1 cellular context compared by ENCODE assay signal in genomic region chr17:42535400-42536047, GRCh38.
TF ChIP-seq lines count a peak whose summit lies in the region.

No MANE protein-coding gene starts in this region.

TF ChIP-seq in K562, 482 proteins besides CTCF, POLR2A, EP300 and RAD21 (continued from another document and continues in another):
- TF ChIP-seq ZNF449 (CRISPR knock-in tag; IDR thresholded peaks at IDR 0.05) (peak; percentile 96), NFATC3 (IDR thresholded peaks at IDR 0.05) (0 out of 2 replicates have a peak, but pooled peaks have one; percentile 43), ZNF175 (CRISPR knock-in tag; IDR thresholded peaks at IDR 0.05; ENCODE audit: low read depth) (peak; percentile 99), FOXP4 (CRISPR knock-in tag; IDR thresholded peaks at IDR 0.05; ENCODE audit: borderline replicate concordance) (no peak), ARID1B (IDR thresholded peaks at IDR 0.05) (no peak), MAX (CRISPR knock-in tag; IDR thresholded peaks at IDR 0.05) (no peak), RREB1 (CRISPR knock-in tag; IDR thresholded peaks at IDR 0.05) (peak; percentile 97), EZH2 (IDR thresholded peaks at IDR 0.05; ENCODE audit: borderline replicate concordance, low read depth, low read length) (no peak), ZNF707 (CRISPR knock-in tag; conservative IDR thresholded peaks at IDR 0.05) (peak; percentile 76), ATF3 (IDR thresholded peaks at IDR 0.05) (no peak), ATF3 (CRISPR knock-in tag; conservative IDR thresholded peaks at IDR 0.05) (peak; percentile 75; the same call in 1 of the 2 replicates), ZNF253 (CRISPR knock-in tag; conservative IDR thresholded peaks at IDR 0.05) (no peak), NFIX (CRISPR knock-in tag; IDR thresholded peaks at IDR 0.05; ENCODE audit: low read depth) (no peak), ZNF511 (CRISPR knock-in tag; IDR thresholded peaks at IDR 0.05) (no peak), ATF7 (IDR thresholded peaks at IDR 0.05) (no peak), KLF6 (CRISPR knock-in tag; IDR thresholded peaks at IDR 0.05; ENCODE audit: borderline replicate concordance) (peak; percentile 98), ZNF324 (CRISPR knock-in tag; IDR thresholded peaks at IDR 0.05) (peak; percentile 77), NRF1 (conservative IDR thresholded peaks at IDR 0.05 in 1 of 2, IDR thresholded peaks at IDR 0.05 in 1 of 2) (no peak), ZNF444 (CRISPR knock-in tag; IDR thresholded peaks at IDR 0.05) (no peak), CHD2 (IDR thresholded peaks at IDR 0.05; ENCODE audit: low read depth, low read length) (no peak), ZNF584 (CRISPR knock-in tag; IDR thresholded peaks at IDR 0.05; ENCODE audit: low read depth) (peak; percentile 98), RFX5 (IDR thresholded peaks at IDR 0.05; ENCODE audit: low read depth, low read length) (no peak), KLF1 (tag; IDR thresholded peaks at IDR 0.05) (peak; percentile 35; the same call in 1 of the 2 replicates), ZNF639 (CRISPR knock-in tag; conservative IDR thresholded peaks at IDR 0.05 in 1 of 2, IDR thresholded peaks at IDR 0.05 in 1 of 2) (peak in 1 of 2 experiments; percentile 96; a peak in 2 of 4 replicates), TGIF2 (CRISPR knock-in tag; IDR thresholded peaks at IDR 0.05) (no peak), MCM7 (IDR thresholded peaks at IDR 0.05) (no peak), FUS (optimal IDR thresholded peaks at IDR 0.05; ENCODE audit: low read depth, low read length) (no peak), ZNF212 (CRISPR knock-in tag; IDR thresholded peaks at IDR 0.05) (peak; percentile 89; the same call in 1 of the 2 replicates), BRD4 (IDR thresholded peaks at IDR 0.05) (no peak; the same call in 1 of the 2 replicates), ZNF77 (CRISPR knock-in tag; IDR thresholded peaks at IDR 0.05) (0 out of 2 replicates have a peak, but pooled peaks have one; percentile 29), CREB1 (IDR thresholded peaks at IDR 0.05) (no peak), CREB1 (CRISPR knock-in tag; IDR thresholded peaks at IDR 0.05) (no peak), LCOR (CRISPR knock-in tag; IDR thresholded peaks at IDR 0.05) (0 out of 2 replicates have a peak, but pooled peaks have one; percentile 24), MXI1 (IDR thresholded peaks at IDR 0.05; ENCODE audit: low read depth, low read length) (no peak), ELF4 (CRISPR knock-in tag; IDR thresholded peaks at IDR 0.05) (peak; percentile 91), RUNX1 (IDR thresholded peaks at IDR 0.05; ENCODE audit: low read depth) (no peak), GTF3C2 (IDR thresholded peaks at IDR 0.05; ENCODE audit: borderline replicate concordance, extremely low read depth, insufficient read length) (no peak), NR2C2 (CRISPR knock-in tag; IDR thresholded peaks at IDR 0.05) (no peak), NR2C2 (tag; IDR thresholded peaks at IDR 0.05) (peak; percentile 83), YY1 (IDR thresholded peaks at IDR 0.05; ENCODE audit: borderline replicate concordance in 1 of 3, control insufficient read depth in 1 of 3, extremely low read depth in 1 of 3, insufficient read depth in 3 of 3, insufficient read length in 1 of 3, insufficient replicate concordance in 2 of 3, low read depth in 1 of 3, low read length in 2 of 3) (peak in 2 of 3 experiments; percentile 47 to 59), MLLT1 (IDR thresholded peaks at IDR 0.05) (no peak), NEUROD1 (IDR thresholded peaks at IDR 0.05; ENCODE audit: borderline replicate concordance, low read depth, low read length, partially characterized antibody) (no peak), KDM1A (IDR thresholded peaks at IDR 0.05) (peak in 1 of 2 experiments; percentile 41; a peak in 1 of 4 replicates), ZNF143 (CRISPR knock-in tag; IDR thresholded peaks at IDR 0.05) (no peak), IFI16 (CRISPR knock-in tag; IDR thresholded peaks at IDR 0.05) (peak; percentile 93), ESRRB (CRISPR knock-in tag; IDR thresholded peaks at IDR 0.05; ENCODE audit: borderline replicate concordance) (no peak), THRB (CRISPR knock-in tag; conservative IDR thresholded peaks at IDR 0.05) (no peak; the same call in 1 of the 2 replicates), MAFG (tag; conservative IDR thresholded peaks at IDR 0.05) (no peak)
